Comparison of ENCODE assay signal across 2 cellular contexts in the genomic region with DNA sequence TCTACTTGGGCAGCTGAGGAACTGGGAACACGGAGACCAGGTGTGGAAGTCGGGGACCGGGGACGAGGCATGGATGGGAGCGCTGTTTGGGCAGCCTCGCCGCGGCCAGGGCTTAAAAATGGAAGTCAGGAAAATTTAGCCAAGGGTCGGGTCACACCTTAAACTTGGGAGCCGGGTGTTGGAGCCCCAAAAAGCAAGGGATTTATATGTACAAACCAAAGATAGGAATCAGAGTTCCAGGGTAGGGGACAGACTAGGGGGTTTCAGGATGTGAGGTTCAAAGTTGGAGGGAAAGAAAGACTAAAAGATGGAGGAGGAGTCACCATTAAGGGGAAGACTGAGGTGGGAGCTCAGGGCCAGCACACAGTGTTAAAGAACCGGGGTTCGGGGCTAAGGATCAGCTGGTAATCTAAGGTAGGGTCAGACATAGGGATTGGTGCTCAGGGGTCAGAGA.
TF ChIP-seq lines count a peak whose summit lies in the region.

No MANE protein-coding gene starts in this region.

TF ChIP-seq in A549, 52 proteins besides CTCF, POLR2A, EP300 and RAD21:
- TF ChIP-seq KDM1A (IDR thresholded peaks at IDR 0.05; ENCODE audit: low read depth) (no peak), HDAC2 (IDR thresholded peaks at IDR 0.05) (no peak), FOSB (CRISPR knock-in tag; IDR thresholded peaks at IDR 0.05) (no peak), ZFP36 (IDR thresholded peaks at IDR 0.05; ENCODE audit: borderline replicate concordance, partially characterized antibody) (no peak), MYC (IDR thresholded peaks at IDR 0.05; ENCODE audit: borderline replicate concordance, low read length) (no peak), RFX5 (IDR thresholded peaks at IDR 0.05) (no peak), POLR2AphosphoS2 (conservative IDR thresholded peaks at IDR 0.05; ENCODE audit: low read length) (no peak), KDM5A (IDR thresholded peaks at IDR 0.05) (no peak), EHMT2 (IDR thresholded peaks at IDR 0.05; ENCODE audit: low read depth) (no peak), FOXS1 (CRISPR knock-in tag; IDR thresholded peaks at IDR 0.05) (no peak), MAZ (IDR thresholded peaks at IDR 0.05; ENCODE audit: borderline replicate concordance, low read depth, low read length) (no peak), EHF (CRISPR knock-in tag; IDR thresholded peaks at IDR 0.05) (no peak), NPAS2 (CRISPR knock-in tag; IDR thresholded peaks at IDR 0.05; ENCODE audit: borderline replicate concordance) (no peak), RNF2 (IDR thresholded peaks at IDR 0.05; ENCODE audit: borderline replicate concordance, low read depth) (no peak)
- TF ChIP-seq, protein P1, sequence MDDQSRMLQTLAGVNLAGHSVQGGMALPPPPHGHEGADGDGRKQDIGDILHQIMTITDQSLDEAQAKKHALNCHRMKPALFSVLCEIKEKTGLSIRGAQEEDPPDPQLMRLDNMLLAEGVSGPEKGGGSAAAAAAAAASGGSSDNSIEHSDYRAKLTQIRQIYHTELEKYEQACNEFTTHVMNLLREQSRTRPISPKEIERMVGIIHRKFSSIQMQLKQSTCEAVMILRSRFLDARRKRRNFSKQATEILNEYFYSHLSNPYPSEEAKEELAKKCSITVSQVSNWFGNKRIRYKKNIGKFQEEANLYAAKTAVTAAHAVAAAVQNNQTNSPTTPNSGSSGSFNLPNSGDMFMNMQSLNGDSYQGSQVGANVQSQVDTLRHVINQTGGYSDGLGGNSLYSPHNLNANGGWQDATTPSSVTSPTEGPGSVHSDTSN (IDR thresholded peaks at IDR 0.05): no peak
- TF ChIP-seq, protein P2, sequence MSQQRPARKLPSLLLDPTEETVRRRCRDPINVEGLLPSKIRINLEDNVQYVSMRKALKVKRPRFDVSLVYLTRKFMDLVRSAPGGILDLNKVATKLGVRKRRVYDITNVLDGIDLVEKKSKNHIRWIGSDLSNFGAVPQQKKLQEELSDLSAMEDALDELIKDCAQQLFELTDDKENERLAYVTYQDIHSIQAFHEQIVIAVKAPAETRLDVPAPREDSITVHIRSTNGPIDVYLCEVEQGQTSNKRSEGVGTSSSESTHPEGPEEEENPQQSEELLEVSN (IDR thresholded peaks at IDR 0.05; ENCODE audit: borderline replicate concordance, low read depth): no peak
- TF ChIP-seq, protein P3, sequence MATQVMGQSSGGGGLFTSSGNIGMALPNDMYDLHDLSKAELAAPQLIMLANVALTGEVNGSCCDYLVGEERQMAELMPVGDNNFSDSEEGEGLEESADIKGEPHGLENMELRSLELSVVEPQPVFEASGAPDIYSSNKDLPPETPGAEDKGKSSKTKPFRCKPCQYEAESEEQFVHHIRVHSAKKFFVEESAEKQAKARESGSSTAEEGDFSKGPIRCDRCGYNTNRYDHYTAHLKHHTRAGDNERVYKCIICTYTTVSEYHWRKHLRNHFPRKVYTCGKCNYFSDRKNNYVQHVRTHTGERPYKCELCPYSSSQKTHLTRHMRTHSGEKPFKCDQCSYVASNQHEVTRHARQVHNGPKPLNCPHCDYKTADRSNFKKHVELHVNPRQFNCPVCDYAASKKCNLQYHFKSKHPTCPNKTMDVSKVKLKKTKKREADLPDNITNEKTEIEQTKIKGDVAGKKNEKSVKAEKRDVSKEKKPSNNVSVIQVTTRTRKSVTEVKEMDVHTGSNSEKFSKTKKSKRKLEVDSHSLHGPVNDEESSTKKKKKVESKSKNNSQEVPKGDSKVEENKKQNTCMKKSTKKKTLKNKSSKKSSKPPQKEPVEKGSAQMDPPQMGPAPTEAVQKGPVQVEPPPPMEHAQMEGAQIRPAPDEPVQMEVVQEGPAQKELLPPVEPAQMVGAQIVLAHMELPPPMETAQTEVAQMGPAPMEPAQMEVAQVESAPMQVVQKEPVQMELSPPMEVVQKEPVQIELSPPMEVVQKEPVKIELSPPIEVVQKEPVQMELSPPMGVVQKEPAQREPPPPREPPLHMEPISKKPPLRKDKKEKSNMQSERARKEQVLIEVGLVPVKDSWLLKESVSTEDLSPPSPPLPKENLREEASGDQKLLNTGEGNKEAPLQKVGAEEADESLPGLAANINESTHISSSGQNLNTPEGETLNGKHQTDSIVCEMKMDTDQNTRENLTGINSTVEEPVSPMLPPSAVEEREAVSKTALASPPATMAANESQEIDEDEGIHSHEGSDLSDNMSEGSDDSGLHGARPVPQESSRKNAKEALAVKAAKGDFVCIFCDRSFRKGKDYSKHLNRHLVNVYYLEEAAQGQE (IDR thresholded peaks at IDR 0.05): no peak

TF ChIP-seq in HCT116, 20 proteins besides CTCF, POLR2A, EP300 and RAD21:
- no peak for TF ChIP-seq ELF1 (IDR thresholded peaks at IDR 0.05; ENCODE audit: borderline replicate concordance, low read depth)
- no peak for TF ChIP-seq CBX3 (IDR thresholded peaks at IDR 0.05; ENCODE audit: low read depth)
- TF ChIP-seq ZNF274 (IDR thresholded peaks at IDR 0.05; ENCODE audit: low read depth, low read length): no peak
- TF ChIP-seq CEBPB (IDR thresholded peaks at IDR 0.05; ENCODE audit: low read depth): no peak
- TF ChIP-seq, protein P4, sequence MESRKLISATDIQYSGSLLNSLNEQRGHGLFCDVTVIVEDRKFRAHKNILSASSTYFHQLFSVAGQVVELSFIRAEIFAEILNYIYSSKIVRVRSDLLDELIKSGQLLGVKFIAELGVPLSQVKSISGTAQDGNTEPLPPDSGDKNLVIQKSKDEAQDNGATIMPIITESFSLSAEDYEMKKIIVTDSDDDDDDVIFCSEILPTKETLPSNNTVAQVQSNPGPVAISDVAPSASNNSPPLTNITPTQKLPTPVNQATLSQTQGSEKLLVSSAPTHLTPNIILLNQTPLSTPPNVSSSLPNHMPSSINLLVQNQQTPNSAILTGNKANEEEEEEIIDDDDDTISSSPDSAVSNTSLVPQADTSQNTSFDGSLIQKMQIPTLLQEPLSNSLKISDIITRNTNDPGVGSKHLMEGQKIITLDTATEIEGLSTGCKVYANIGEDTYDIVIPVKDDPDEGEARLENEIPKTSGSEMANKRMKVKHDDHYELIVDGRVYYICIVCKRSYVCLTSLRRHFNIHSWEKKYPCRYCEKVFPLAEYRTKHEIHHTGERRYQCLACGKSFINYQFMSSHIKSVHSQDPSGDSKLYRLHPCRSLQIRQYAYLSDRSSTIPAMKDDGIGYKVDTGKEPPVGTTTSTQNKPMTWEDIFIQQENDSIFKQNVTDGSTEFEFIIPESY (IDR thresholded peaks at IDR 0.05; ENCODE audit: extremely low read depth, insufficient replicate concordance, low read length): no peak
TF ChIP-seq in HCT116: peak in this region for 0.
